Comparison of ENCODE assay signal across 24 cellular contexts in genomic region chr6:37850243-37850642, GRCh38. TPM values are rescaled to one million over a fixed set of nuclear protein-coding genes. Genes with fewer than 3 reads are reported as not detected.
DNase-seq lines count a peak whose midpoint lies in the region; ATAC-seq, FAIRE-seq and TF ChIP-seq lines count a peak whose summit lies in the region.
"Had no signal": no experiment of that assay in that cellular context is flagged by ENCODE, and none has a peak within 500 bp of the region (broad histone marks: within the 10 kb centered on the region; RNA-seq: fewer than 3 reads in every experiment).

No MANE protein-coding gene starts in this region.

- peak; percentile 50 for ATAC-seq in Panc1
- peak; percentile 46 for ATAC-seq in stimulated activated naive CD8-positive, alpha-beta T cell treated with anti-CD3 and anti-CD28 coated beads, Interleukin-15, Interleukin-2, amounts not matched to agents 100 U/mL and 50 U/mL, for 24 hours
- ATAC-seq: left lung had no signal

- intact Hi-C loops in Panc1 (cut with micrococcal nuclease; ENCODE audit: unreplicated experiment): no loop called here
- intact Hi-C loops in endothelial cell of umbilical vein (cut with micrococcal nuclease): no loop called here

- no peak overlapping the region for H3K9ac ChIP-seq in endothelial cell of umbilical vein (replicated peaks; ENCODE audit: extremely low read depth, insufficient read depth, low read length)

- no peaks in the 10 kb centered on the region for H3K9me1 ChIP-seq in endothelial cell of umbilical vein (replicated peaks; ENCODE audit: control insufficient read depth, extremely low read depth, insufficient read depth, low read length)

- peaks cover 66% of the 10 kb centered on the region for H3K4me1 Mint-ChIP-seq in activated naive CD8-positive, alpha-beta T cell (ENCODE audit: low read depth)
- H3K4me1 Mint-ChIP-seq in activated naive CD8-positive, alpha-beta T cell treated with anti-CD3 and anti-CD28 coated beads for 36 hours: peaks cover 46% of the 10 kb centered on the region
- peaks cover 5% of the 10 kb centered on the region for H3K4me1 Mint-ChIP-seq in nephron progenitor cell

- H3K4me1 ChIP-seq in Panc1 (ENCODE audit: control insufficient read depth, insufficient read depth, low read length) (peaks cover 12% of the 10 kb centered on the region), endothelial cell of umbilical vein (ENCODE audit: control insufficient read depth, extremely low read depth, insufficient read depth, low read length) (no peaks in the 10 kb centered on the region)

- H3K36me3 ChIP-seq in Panc1 (ENCODE audit: control insufficient read depth, insufficient read depth, low read length) (no peaks in the 10 kb centered on the region), endothelial cell of umbilical vein (ENCODE audit: control insufficient read depth in 2 of 2, extremely low read depth in 1 of 2, insufficient read depth in 2 of 2, low read length in 2 of 2) (no peaks in the 10 kb centered on the region)
- H3K36me3 ChIP-seq: left lung, Peyer's patch, sigmoid colon, transverse colon had no signal

- no peak overlapping the region for H3K4me2 ChIP-seq in endothelial cell of umbilical vein (ENCODE audit: insufficient read depth, low read length)

- H2AFZ ChIP-seq in endothelial cell of umbilical vein (ENCODE audit: low read depth, low read length): no peak overlapping the region

- peaks cover 4% of the 10 kb centered on the region for H3K36me3 Mint-ChIP-seq in activated naive CD8-positive, alpha-beta T cell
- H3K36me3 Mint-ChIP-seq in activated naive CD8-positive, alpha-beta T cell treated with anti-CD3 and anti-CD28 coated beads for 36 hours: peaks cover 6% of the 10 kb centered on the region
- peaks cover under 1% of the 10 kb centered on the region for H3K36me3 Mint-ChIP-seq in nephron progenitor cell (ENCODE audit: low read depth)
- H3K36me3 Mint-ChIP-seq: IgD-negative memory B cell had no signal

- BruUV-seq in Panc1 (replicated peaks; lab: Mats Ljungman, UMichigan): no TSS peak
- BruUV-seq in endothelial cell of umbilical vein (replicated peaks; lab: Mats Ljungman, UMichigan): no TSS peak

- peaks cover 20% of the 10 kb centered on the region for H4K20me1 ChIP-seq in endothelial cell of umbilical vein (replicated peaks; ENCODE audit: control insufficient read depth, extremely low read depth, insufficient read depth, low read length)

- dilution Hi-C loops in endothelial cell of umbilical vein (cut with MboI; ENCODE audit: extremely low pct_ligation_motif_present, low sequenced_read_pairs): no loop called here

- no peak for DNase-seq in activated naive CD8-positive, alpha-beta T cell treated with anti-CD3 and anti-CD28 coated beads for 36 hours
- DNase-seq in Panc1 (ENCODE audit: low read depth, low spot score) (no peak), endothelial cell of umbilical vein (ENCODE audit: low read depth, low spot score) (no peak), superior temporal gyrus (ENCODE audit: extremely low spot score) (no peak), nephron progenitor cell (no peak), HPDE6-E6E7 (ENCODE audit: extremely low spot score) (no peak)
- no peak for DNase-seq in stimulated activated naive CD8-positive, alpha-beta T cell treated with anti-CD3 and anti-CD28 coated beads, Interleukin-15, Interleukin-2, amounts not matched to agents 100 U/mL and 50 U/mL, for 24 hours
- DNase-seq: activated CD4-positive, alpha-beta T cell treated with anti-CD3 and anti-CD28 coated beads for 4 hours; activated naive CD4-positive, alpha-beta T cell treated with anti-CD3 and anti-CD28 coated beads, Interleukin-2, amount 50 U/mL, for 16 hours; anterior cingulate cortex; left lung; NCI-H748 treated with DMSO at 0.1 percent for 48 hours; nucleus accumbens; Peyer's patch; SHP77; sigmoid colon; stimulated activated CD4-positive, alpha-beta T cell treated with anti-CD3 and anti-CD28 coated beads, Interleukin-12 subunit alpha, Interleukin-12 subunit beta, amount 100 ng/mL, for 4 hours; stimulated activated CD4-positive, alpha-beta T cell treated with anti-CD3 and anti-CD28 coated beads, Interleukin-2, amount 100 ng/mL, for 48 hours; transverse colon had no signal

- TF ChIP-seq CTCF in Panc1 (IDR thresholded peaks at IDR 0.05): no peak
- TF ChIP-seq CTCF in endothelial cell of umbilical vein (IDR thresholded peaks at IDR 0.05; ENCODE audit: extremely low read depth in 1 of 2, insufficient read depth in 1 of 2, low read depth in 1 of 2, low read length in 2 of 2): no peak
- no peak for TF ChIP-seq CTCF in nephron progenitor cell (IDR thresholded peaks at IDR 0.05)

- H3K4me3 Mint-ChIP-seq in activated naive CD8-positive, alpha-beta T cell: no peak overlapping the region
- no peak overlapping the region for H3K4me3 Mint-ChIP-seq in activated naive CD8-positive, alpha-beta T cell treated with anti-CD3 and anti-CD28 coated beads for 36 hours
- H3K4me3 Mint-ChIP-seq in nephron progenitor cell: no peak overlapping the region
- H3K4me3 Mint-ChIP-seq: IgD-negative memory B cell had no signal

- TF ChIP-seq POLR2A in endothelial cell of umbilical vein (IDR thresholded peaks at IDR 0.05; ENCODE audit: low read depth, low read length): no peak

- H3K4me3 ChIP-seq in Panc1 (ENCODE audit: low read depth in 2 of 2, low read length in 2 of 2) (no peak overlapping the region), endothelial cell of umbilical vein (replicated peaks in 1 of 3; ENCODE audit: insufficient read depth in 1 of 3, low read depth in 1 of 3, low read length in 3 of 3) (no peak overlapping the region)
- H3K4me3 ChIP-seq: left lung, Peyer's patch, sigmoid colon, transverse colon had no signal

- peak overlapping the region; percentile 18 for H3K27ac Mint-ChIP-seq in activated naive CD8-positive, alpha-beta T cell
- no peak overlapping the region for H3K27ac Mint-ChIP-seq in activated naive CD8-positive, alpha-beta T cell treated with anti-CD3 and anti-CD28 coated beads for 36 hours
- no peak overlapping the region for H3K27ac Mint-ChIP-seq in nephron progenitor cell

- no peaks in the 10 kb centered on the region for H3K27me3 ChIP-seq in Panc1 (ENCODE audit: control insufficient read depth, insufficient read depth, low read length)
- H3K27me3 ChIP-seq in endothelial cell of umbilical vein (ENCODE audit: control insufficient read depth in 2 of 2, insufficient read depth in 2 of 2, low read length in 2 of 2): no peaks in the 10 kb centered on the region
- H3K27me3 ChIP-seq: left lung, Peyer's patch, sigmoid colon, transverse colon had no signal

- in situ Hi-C loops in Panc1 (cut with HindIII; ENCODE audit: low pct_unique_long_range_greater_than_20kb, low sequenced_read_pairs): no loop called here

- CTCF ChIA-PET in Panc1 (lab: Charles Lee) (no interaction called here), endothelial cell of umbilical vein (lab: Charles Lee) (no interaction called here)

- H3K9me3 ChIP-seq in Panc1 (ENCODE audit: control insufficient read depth, insufficient read depth, low read depth, low read length) (no peaks in the 10 kb centered on the region), endothelial cell of umbilical vein (replicated peaks; ENCODE audit: control insufficient read depth, insufficient read depth, low read length) (no peaks in the 10 kb centered on the region)
- H3K9me3 ChIP-seq: left lung, Peyer's patch, sigmoid colon, transverse colon had no signal

- H3K27ac ChIP-seq in Panc1 (ENCODE audit: low read length) (no peak overlapping the region), endothelial cell of umbilical vein (ENCODE audit: insufficient read depth, low read depth, low read length) (no peak overlapping the region)
- H3K27ac ChIP-seq: epithelial cell of prostate, left lung, Peyer's patch, sigmoid colon, transverse colon had no signal

- no peaks in the 10 kb centered on the region for H3K27me3 Mint-ChIP-seq in activated naive CD8-positive, alpha-beta T cell
- H3K27me3 Mint-ChIP-seq in activated naive CD8-positive, alpha-beta T cell treated with anti-CD3 and anti-CD28 coated beads for 36 hours: no peaks in the 10 kb centered on the region
- no peaks in the 10 kb centered on the region for H3K27me3 Mint-ChIP-seq in nephron progenitor cell (ENCODE audit: low read depth, poor library complexity)
- H3K27me3 Mint-ChIP-seq: IgD-negative memory B cell, progenitor cell of endocrine pancreas had no signal

- H3K9me3 Mint-ChIP-seq in activated naive CD8-positive, alpha-beta T cell (ENCODE audit: low read depth): no peaks in the 10 kb centered on the region
- H3K9me3 Mint-ChIP-seq in activated naive CD8-positive, alpha-beta T cell treated with anti-CD3 and anti-CD28 coated beads for 36 hours: no peaks in the 10 kb centered on the region
- H3K9me3 Mint-ChIP-seq in nephron progenitor cell: no peaks in the 10 kb centered on the region
- H3K9me3 Mint-ChIP-seq: IgD-negative memory B cell had no signal

- POLR2A ChIA-PET in Panc1 (lab: Charles Lee): no interaction called here
- POLR2A ChIA-PET in endothelial cell of umbilical vein (lab: Charles Lee): no interaction called here

- H3K79me2 ChIP-seq in endothelial cell of umbilical vein (ENCODE audit: control insufficient read depth, insufficient read depth, low read length): peaks cover 89% of the 10 kb centered on the region

- peak; percentile 15 for FAIRE-seq in endothelial cell of umbilical vein (lab: Jason Lieb, UNC)
- FAIRE-seq: colon had no signal

TF ChIP-seq in endothelial cell of umbilical vein, 7 proteins besides CTCF, POLR2A, EP300 and RAD21 (continues in another document):
- TF ChIP-seq FOS (IDR thresholded peaks at IDR 0.05; ENCODE audit: borderline replicate concordance, insufficient read depth, low read length): no peak
- TF ChIP-seq JUN (IDR thresholded peaks at IDR 0.05; ENCODE audit: borderline replicate concordance, insufficient read depth, insufficient read length, low read depth): no peak
- TF ChIP-seq POLR2AphosphoS5 (IDR thresholded peaks at IDR 0.05; ENCODE audit: insufficient read depth, low read depth, low read length): no peak
- no peak for TF ChIP-seq EZH2 (IDR thresholded peaks at IDR 0.05; ENCODE audit: borderline replicate concordance, low read depth, low read length, severe bottlenecking)
- no peak for TF ChIP-seq GATA2 (IDR thresholded peaks at IDR 0.05; ENCODE audit: insufficient read depth, insufficient read length, low read depth, low read length)

RNA-seq across cellular contexts. Expression of gene ZFAND3, which starts 30.7 kb away (rescaled TPM):
- 10 to 100 TPM; 36.3 to 38.5 TPM for total RNA-seq in activated naive CD8-positive, alpha-beta T cell treated with anti-CD3 and anti-CD28 coated beads for 36 hours
- total RNA-seq in Panc1 (2021; ENCODE audit: unreplicated experiment) (95.9 TPM), endothelial cell of umbilical vein (54.2 and 55.3 TPM in 2 replicates)
- polyA plus RNA-seq in Panc1 (2012; ENCODE audit: insufficient read length): 86.1 TPM
- 11.7 and 15.4 TPM in 2 replicates for polyA plus RNA-seq in endothelial cell of umbilical vein
- 17.6 and 18.8 TPM in 2 replicates for polyA plus RNA-seq in endothelial cell of umbilical vein (2011; cell fraction: cytosol; rRNA removed)
- 15.9 and 18.1 TPM in 2 replicates for polyA plus RNA-seq in endothelial cell of umbilical vein (2011; cell fraction: nucleus; rRNA removed)
- 84.4 and 99.2 TPM in 2 replicates for polyA plus RNA-seq in endothelial cell of umbilical vein (2012)
- 24.5 and 38.3 TPM in 2 replicates for polyA minus RNA-seq in endothelial cell of umbilical vein
- 12.1 TPM for polyA minus RNA-seq in endothelial cell of umbilical vein (2011; cell fraction: cytosol; rRNA and poly(A)+ RNA removed)
- polyA minus RNA-seq in endothelial cell of umbilical vein (2011; cell fraction: nucleus; rRNA and poly(A)+ RNA removed): 35.7 and 36.5 TPM in 2 replicates
